9 cellular contexts compared by ENCODE assay signal in the genomic region with DNA sequence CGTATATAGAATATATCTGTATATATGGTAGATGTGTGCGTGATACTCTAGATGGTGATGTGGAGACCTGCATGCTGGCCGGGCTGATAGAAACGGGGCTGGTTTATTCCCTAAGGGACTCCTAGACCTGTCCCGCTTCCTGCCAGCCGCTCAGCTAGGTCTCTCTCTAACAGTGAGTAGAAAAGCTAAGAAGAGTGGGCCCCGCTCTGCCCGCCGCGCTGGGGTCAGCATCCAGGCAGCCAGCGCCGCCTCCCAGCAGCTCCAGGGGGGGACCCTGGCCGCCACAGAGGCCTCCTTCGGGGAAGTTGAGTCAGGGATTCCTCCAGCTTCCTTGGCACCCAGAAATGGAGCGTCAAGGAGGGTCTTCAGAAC. TPM values are rescaled to one million over a fixed set of nuclear protein-coding genes. Genes with fewer than 3 reads are reported as not detected.
DNase-seq lines count a peak whose midpoint lies in the region; ATAC-seq and TF ChIP-seq lines count a peak whose summit lies in the region.
"Had no signal": no experiment of that assay in that cellular context is flagged by ENCODE, and none has a peak within 500 bp of the region (broad histone marks: within the 10 kb centered on the region; RNA-seq: fewer than 3 reads in every experiment).

No MANE protein-coding gene starts in this region.

- no peak for TF ChIP-seq CTCF in left lung (IDR thresholded peaks at IDR 0.05)
- TF ChIP-seq CTCF in type B pancreatic cell (conservative IDR thresholded peaks at IDR 0.05): no peak
- TF ChIP-seq CTCF in CD14-positive monocyte (IDR thresholded peaks at IDR 0.05): no peak

- no peaks in the 10 kb centered on the region for H3K9me3 Mint-ChIP-seq in activated CD4-positive, alpha-beta T cell treated with anti-CD3 and anti-CD28 coated beads, Interleukin-2, amount 10 ng/mL, durations not matched to agents 7 days and 5 days
- H3K9me3 Mint-ChIP-seq in type B pancreatic cell (no peaks in the 10 kb centered on the region), CD14-positive monocyte (peaks cover 0 to 3% (median 0%) of the 10 kb centered on the region in 7 donors)

- peaks cover 24% of the 10 kb centered on the region for H3K4me1 Mint-ChIP-seq in activated CD4-positive, alpha-beta T cell treated with anti-CD3 and anti-CD28 coated beads, Interleukin-2, amount 10 ng/mL, durations not matched to agents 7 days and 5 days
- peaks cover 42% of the 10 kb centered on the region for H3K4me1 Mint-ChIP-seq in type B pancreatic cell (ENCODE audit: unreplicated experiment)
- peaks cover 22% of the 10 kb centered on the region for H3K4me1 Mint-ChIP-seq in CD14-positive monocyte

- DNase-seq in activated CD4-positive, alpha-beta T cell treated with anti-CD3 and anti-CD28 coated beads, Interleukin-2, amount 10 ng/mL, durations not matched to agents 7 days and 5 days: no peak
- DNase-seq in activated CD4-positive, alpha-beta T cell treated with anti-CD3 and anti-CD28 coated beads for 4 hours: no peak
- peak; percentile 49 for DNase-seq in SW480 (ENCODE audit: low spot score)
- no peak for DNase-seq in left lung
- DNase-seq in type B pancreatic cell (ENCODE audit: extremely low spot score, unreplicated experiment): no peak
- DNase-seq in Ammon's horn (ENCODE audit: low spot score): no peak
- DNase-seq in CD14-positive monocyte (ENCODE audit: low spot score): no peak

- H3K4me3 ChIP-seq in left lung: peak overlapping the region in 1 of 2 donors; percentile 32

- H3K36me3 Mint-ChIP-seq in activated CD4-positive, alpha-beta T cell treated with anti-CD3 and anti-CD28 coated beads, Interleukin-2, amount 10 ng/mL, durations not matched to agents 7 days and 5 days (ENCODE audit: low read depth): no peaks in the 10 kb centered on the region
- H3K36me3 Mint-ChIP-seq in type B pancreatic cell (no peaks in the 10 kb centered on the region), CD14-positive monocyte (no peaks in the 10 kb centered on the region)

- no peaks in the 10 kb centered on the region for H3K9me3 ChIP-seq in left lung

- H3K36me3 ChIP-seq in left lung: no peaks in the 10 kb centered on the region

- ATAC-seq in left lung: no peak
- no peak for ATAC-seq in HG03159 (IDR thresholded peaks at IDR 0.05; ENCODE audit: unreplicated experiment)

- POLR2A ChIA-PET in activated CD4-positive, alpha-beta T cell treated with anti-CD3 and anti-CD28 coated beads, Interleukin-2, amount 10 ng/mL, durations not matched to agents 7 days and 5 days (lab: Charles Lee): no interaction called here

- intact Hi-C loops in left lung (cut with DNase I) (no loop called here), CD14-positive monocyte (cut with micrococcal nuclease) (loop anchor here in 1 of 2 donors (10.0 kb wide), 1 partner anchor 177 kb away; no protein-coding TSS in a partner anchor)

- H3K27ac Mint-ChIP-seq in activated CD4-positive, alpha-beta T cell treated with anti-CD3 and anti-CD28 coated beads, Interleukin-2, amount 10 ng/mL, durations not matched to agents 7 days and 5 days: peak overlapping the region; percentile 62
- H3K27ac Mint-ChIP-seq in type B pancreatic cell (no peak overlapping the region), CD14-positive monocyte (peak overlapping the region in 1 of 7 donors; percentile 81)

- H3K27me3 ChIP-seq in left lung: peaks cover 0 to 3% of the 10 kb centered on the region in 2 donors

- H3K4me1 ChIP-seq in left lung: peaks cover 50 to 70% of the 10 kb centered on the region in 2 donors

- H3K27ac ChIP-seq in left lung: peak overlapping the region; percentile 80 to 89

- CTCF ChIA-PET in activated CD4-positive, alpha-beta T cell treated with anti-CD3 and anti-CD28 coated beads, Interleukin-2, amount 10 ng/mL, durations not matched to agents 7 days and 5 days (lab: Charles Lee): interaction anchor here (1.1 to 1.4 kb wide), 4 partner anchors 11 to 153 kb away, joined by 3 to 4 read pairs (median 4); no protein-coding TSS in a partner anchor

- no peaks in the 10 kb centered on the region for H3K27me3 Mint-ChIP-seq in activated CD4-positive, alpha-beta T cell treated with anti-CD3 and anti-CD28 coated beads, Interleukin-2, amount 10 ng/mL, durations not matched to agents 7 days and 5 days
- H3K27me3 Mint-ChIP-seq in type B pancreatic cell (peaks cover 17% of the 10 kb centered on the region), CD14-positive monocyte (ENCODE audit: low read depth in 3 of 3) (peaks cover 21 to 36% (median 29%) of the 10 kb centered on the region in 3 donors)

- no peak overlapping the region for H3K4me3 Mint-ChIP-seq in activated CD4-positive, alpha-beta T cell treated with anti-CD3 and anti-CD28 coated beads, Interleukin-2, amount 10 ng/mL, durations not matched to agents 7 days and 5 days
- peak overlapping the region; percentile 63 for H3K4me3 Mint-ChIP-seq in type B pancreatic cell
- peak overlapping the region in 1 of 2 donors; percentile 48 for H3K4me3 Mint-ChIP-seq in CD14-positive monocyte

RNA-seq across cellular contexts. Expression of gene CYGB, which starts 9.4 kb away (rescaled TPM):
- not detected for total RNA-seq in activated CD4-positive, alpha-beta T cell treated with anti-CD3 and anti-CD28 coated beads, Interleukin-2, amount 10 ng/mL, durations not matched to agents 7 days and 5 days
- total RNA-seq in left lung (10 to 100 TPM; 10.2 to 13.7 TPM), type B pancreatic cell (ENCODE audit: low replicate concordance) (2.5 and 10.0 TPM in 2 replicates)
- not detected for polyA plus RNA-seq in CD14-positive monocyte

RNA-seq across cellular contexts. Expression of gene PRCD, which starts 11.7 kb away (rescaled TPM):
- total RNA-seq in activated CD4-positive, alpha-beta T cell treated with anti-CD3 and anti-CD28 coated beads, Interleukin-2, amount 10 ng/mL, durations not matched to agents 7 days and 5 days: not detected
- total RNA-seq in left lung (1 to 10 TPM; 1.3 to 2.9 TPM), type B pancreatic cell (ENCODE audit: low replicate concordance) (0.33 and 3.3 TPM in 2 replicates)
- not detected for polyA plus RNA-seq in CD14-positive monocyte
- total RNA-seq: HT1080 had no signal

RNA-seq across cellular contexts. Expression of gene RHBDF2, which starts 26.9 kb away (rescaled TPM):
- total RNA-seq in activated CD4-positive, alpha-beta T cell treated with anti-CD3 and anti-CD28 coated beads, Interleukin-2, amount 10 ng/mL, durations not matched to agents 7 days and 5 days: 10 to 100 TPM; 37.1 to 41.6 TPM
- total RNA-seq in left lung (10 to 100 TPM; 24.9 to 61.7 TPM), type B pancreatic cell (ENCODE audit: low replicate concordance) (12.3 and 17.2 TPM in 2 replicates)
- 10 to 100 TPM; 36.9 to 68.6 TPM for polyA plus RNA-seq in CD14-positive monocyte

RNA-seq across cellular contexts. Expression of gene ST6GALNAC2, which starts 57.5 kb away (rescaled TPM):
- total RNA-seq in activated CD4-positive, alpha-beta T cell treated with anti-CD3 and anti-CD28 coated beads, Interleukin-2, amount 10 ng/mL, durations not matched to agents 7 days and 5 days: not detected
- total RNA-seq in left lung (10 to 100 TPM; 17.5 to 30.2 TPM), type B pancreatic cell (ENCODE audit: low replicate concordance) (4.3 and 10.4 TPM in 2 replicates)
- polyA plus RNA-seq in CD14-positive monocyte: 10 to 100 TPM in 1 of 2 donors, 1 to 10 TPM in 1; 8.3 to 11.8 TPM
- total RNA-seq: HT1080 had no signal
